In genomic region chr5:81749562-81750307, GRCh38 we compare ENCODE assay signal across 8 cellular contexts. TPM values are rescaled to one million over a fixed set of nuclear protein-coding genes. Genes with fewer than 3 reads are reported as not detected.
DNase-seq lines count a peak whose midpoint lies in the region; ATAC-seq and TF ChIP-seq lines count a peak whose summit lies in the region.

No MANE protein-coding gene starts in this region.

- no peak overlapping the region for H3K27ac ChIP-seq in HUES48 (ENCODE audit: low read depth, low read length)
- H3K27ac ChIP-seq in dorsolateral prefrontal cortex = peak overlapping the region in 58 of 59 donors; percentile 10 to 100 (median 78)

- peak overlapping the region; percentile 86 for H3K27ac Mint-ChIP-seq in mesothelial cell of epicardium
- peak overlapping the region; percentile 79 for H3K27ac Mint-ChIP-seq in stimulated activated effector memory CD8-positive, alpha-beta T cell treated with anti-CD3 and anti-CD28 coated beads, Interleukin-12 subunit alpha, Interleukin-12 subunit beta, amount 100 ng/mL, for 72 hours

- H3K4me3 ChIP-seq in HUES48 (ENCODE audit: low read depth, low read length) (peak overlapping the region; percentile 76), dorsolateral prefrontal cortex (peak overlapping the region; percentile 57 to 97 (median 79))

- peaks cover 40% of the 10 kb centered on the region for H3K4me1 ChIP-seq in HUES48 (ENCODE audit: control insufficient read depth, insufficient read depth, low read length)

- H3K36me3 ChIP-seq in HUES48 (ENCODE audit: control insufficient read depth, insufficient read depth, low read length) = no peaks in the 10 kb centered on the region

- peaks cover 48% of the 10 kb centered on the region for H3K4me1 Mint-ChIP-seq in mesothelial cell of epicardium
- peaks cover 7% of the 10 kb centered on the region for H3K4me1 Mint-ChIP-seq in stimulated activated effector memory CD8-positive, alpha-beta T cell treated with anti-CD3 and anti-CD28 coated beads, Interleukin-12 subunit alpha, Interleukin-12 subunit beta, amount 100 ng/mL, for 72 hours

- H3K27me3 ChIP-seq in HUES48 (ENCODE audit: control insufficient read depth, insufficient read depth, low read length) = peaks cover 16% of the 10 kb centered on the region
- no peaks in the 10 kb centered on the region for H3K27me3 ChIP-seq in dorsolateral prefrontal cortex

- H3K9me3 Mint-ChIP-seq in mesothelial cell of epicardium = no peaks in the 10 kb centered on the region
- H3K9me3 Mint-ChIP-seq in stimulated activated effector memory CD8-positive, alpha-beta T cell treated with anti-CD3 and anti-CD28 coated beads, Interleukin-12 subunit alpha, Interleukin-12 subunit beta, amount 100 ng/mL, for 72 hours = no peaks in the 10 kb centered on the region

- TF ChIP-seq CTCF in dorsolateral prefrontal cortex (IDR thresholded peaks at IDR 0.05 in 54 of 56, conservative IDR thresholded peaks at IDR 0.05 in 2 of 56; ENCODE audit: low read depth in 1 of 56, partially characterized antibody in 56 of 56) (peak in 6 of 56 donors; percentile 4 to 19 (median 12)), mesothelial cell of epicardium (IDR thresholded peaks at IDR 0.05; ENCODE audit: unreplicated experiment) (no peak)

- intact Hi-C loops in dorsolateral prefrontal cortex (cut with DNase I) = loop anchor here (2.0 to 5.0 kb wide), 7 partner anchors 38 to 418 kb away; no protein-coding TSS in a partner anchor

- DNase-seq in EL = peak; percentile 40
- DNase-seq in activated CD4-positive, alpha-beta T cell treated with anti-CD3 and anti-CD28 coated beads for 48 hours = peak; percentile 71
- peak; percentile 18 to 62 (median 40) for DNase-seq in dorsolateral prefrontal cortex
- DNase-seq in mesothelial cell of epicardium (ENCODE audit: low spot score in 2 of 2, unreplicated experiment in 2 of 2) = peak; percentile 30 to 69
- peak; percentile 27 to 75 for DNase-seq in stimulated activated effector memory CD8-positive, alpha-beta T cell treated with anti-CD3 and anti-CD28 coated beads, Interleukin-12 subunit alpha, Interleukin-12 subunit beta, amount 100 ng/mL, for 72 hours (ENCODE audit: low spot score in 2 of 2)
- no peak for DNase-seq in cerebellum (ENCODE audit: low spot score)

- no peaks in the 10 kb centered on the region for H3K36me3 Mint-ChIP-seq in mesothelial cell of epicardium
- peaks cover 7% of the 10 kb centered on the region for H3K36me3 Mint-ChIP-seq in stimulated activated effector memory CD8-positive, alpha-beta T cell treated with anti-CD3 and anti-CD28 coated beads, Interleukin-12 subunit alpha, Interleukin-12 subunit beta, amount 100 ng/mL, for 72 hours

- H3K4me3 Mint-ChIP-seq in mesothelial cell of epicardium = peak overlapping the region; percentile 85
- peak overlapping the region; percentile 84 for H3K4me3 Mint-ChIP-seq in stimulated activated effector memory CD8-positive, alpha-beta T cell treated with anti-CD3 and anti-CD28 coated beads, Interleukin-12 subunit alpha, Interleukin-12 subunit beta, amount 100 ng/mL, for 72 hours

- H3K27me3 Mint-ChIP-seq in mesothelial cell of epicardium (ENCODE audit: low read depth) = no peaks in the 10 kb centered on the region

- H3K9ac ChIP-seq in HUES48 (ENCODE audit: low read depth, low read length) = no peak overlapping the region

- ATAC-seq in GM21367 (IDR thresholded peaks at IDR 0.05; ENCODE audit: unreplicated experiment) = peak; percentile 43
- peak; percentile 27 for ATAC-seq in stimulated activated effector memory CD8-positive, alpha-beta T cell treated with anti-CD3 and anti-CD28 coated beads, Interleukin-12 subunit alpha, Interleukin-12 subunit beta, amount 100 ng/mL, for 72 hours

- H3K9me3 ChIP-seq in HUES48 (ENCODE audit: control insufficient read depth, insufficient read depth, low read length) = no peaks in the 10 kb centered on the region

RNA-seq across cellular contexts. Expression of gene SSBP2, which starts 1.2 kb away (rescaled TPM):
- total RNA-seq in dorsolateral prefrontal cortex = 100 to 1,000 TPM in 38 of 120 experiments, 10 to 100 TPM in 82; 66.2 to 139 (median 94.4) TPM
- 85.8 to 88.4 TPM (median 87.9 TPM) in 3 replicates for total RNA-seq in mesothelial cell of epicardium
- total RNA-seq in cerebellum = 117 TPM
